ENCODE assay signal across 1 cellular context in the genomic region with DNA sequence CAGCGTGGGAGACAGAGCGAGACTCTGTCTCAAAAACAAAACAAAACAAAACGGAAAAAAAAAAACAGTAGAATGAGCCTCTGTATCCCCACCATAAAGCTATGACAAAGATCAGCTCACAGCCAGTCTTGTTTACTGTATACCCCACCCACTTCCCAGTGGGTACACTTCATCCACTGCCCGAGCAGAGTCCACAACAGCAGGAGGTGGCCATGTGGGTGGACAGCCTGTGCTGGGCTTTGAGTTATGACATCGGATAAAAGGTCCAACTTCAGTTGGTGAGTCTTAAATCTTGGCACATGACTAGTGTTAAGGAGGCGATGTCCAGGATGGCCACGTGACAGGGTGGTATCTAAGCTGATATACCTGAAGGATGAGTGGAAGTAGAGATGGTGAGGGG.
TF ChIP-seq lines count a peak whose summit lies in the region.

No MANE protein-coding gene starts in this region.

TF ChIP-seq in HepG2, 621 proteins besides CTCF, POLR2A, EP300 and RAD21:
- TF ChIP-seq FIP1L1 (IDR thresholded peaks at IDR 0.05; ENCODE audit: borderline replicate concordance, insufficient read depth, low read depth, low read length): no peak
- TF ChIP-seq AGO2 (optimal IDR thresholded peaks at IDR 0.05; ENCODE audit: low read depth, low read length): no peak
- TF ChIP-seq ELF1 (CRISPR knock-in tag; IDR thresholded peaks at IDR 0.05): no peak
- TF ChIP-seq ZNF263 (CRISPR knock-in tag; IDR thresholded peaks at IDR 0.05): no peak
- TF ChIP-seq ZBTB42 (CRISPR knock-in tag; IDR thresholded peaks at IDR 0.05): no peak
- no peak for TF ChIP-seq GATAD2A (CRISPR knock-in tag; IDR thresholded peaks at IDR 0.05)
- TF ChIP-seq SAP130 (CRISPR knock-in tag; IDR thresholded peaks at IDR 0.05; ENCODE audit: low read depth): peak; percentile 52
- TF ChIP-seq PHF21A (CRISPR knock-in tag; IDR thresholded peaks at IDR 0.05): no peak
- no peak for TF ChIP-seq CCDC6 (CRISPR knock-in tag; IDR thresholded peaks at IDR 0.05)
- TF ChIP-seq, protein P1, sequence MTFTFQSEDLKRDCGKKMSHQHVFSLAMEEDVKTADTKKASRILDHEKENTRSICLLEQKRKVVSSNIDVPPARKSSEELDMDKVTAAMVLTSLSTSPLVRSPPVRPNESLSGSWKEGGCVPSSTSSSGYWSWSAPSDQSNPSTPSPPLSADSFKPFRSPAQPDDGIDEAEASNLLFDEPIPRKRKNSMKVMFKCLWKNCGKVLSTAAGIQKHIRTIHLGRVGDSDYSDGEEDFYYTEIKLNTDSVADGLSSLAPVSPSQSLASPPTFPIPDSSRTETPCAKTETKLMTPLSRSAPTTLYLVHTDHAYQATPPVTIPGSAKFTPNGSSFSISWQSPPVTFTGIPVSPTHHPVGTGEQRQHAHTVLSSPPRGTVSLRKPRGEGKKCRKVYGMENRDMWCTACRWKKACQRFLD (CRISPR knock-in tag; IDR thresholded peaks at IDR 0.05; ENCODE audit: borderline replicate concordance): no peak
- TF ChIP-seq, protein P2, sequence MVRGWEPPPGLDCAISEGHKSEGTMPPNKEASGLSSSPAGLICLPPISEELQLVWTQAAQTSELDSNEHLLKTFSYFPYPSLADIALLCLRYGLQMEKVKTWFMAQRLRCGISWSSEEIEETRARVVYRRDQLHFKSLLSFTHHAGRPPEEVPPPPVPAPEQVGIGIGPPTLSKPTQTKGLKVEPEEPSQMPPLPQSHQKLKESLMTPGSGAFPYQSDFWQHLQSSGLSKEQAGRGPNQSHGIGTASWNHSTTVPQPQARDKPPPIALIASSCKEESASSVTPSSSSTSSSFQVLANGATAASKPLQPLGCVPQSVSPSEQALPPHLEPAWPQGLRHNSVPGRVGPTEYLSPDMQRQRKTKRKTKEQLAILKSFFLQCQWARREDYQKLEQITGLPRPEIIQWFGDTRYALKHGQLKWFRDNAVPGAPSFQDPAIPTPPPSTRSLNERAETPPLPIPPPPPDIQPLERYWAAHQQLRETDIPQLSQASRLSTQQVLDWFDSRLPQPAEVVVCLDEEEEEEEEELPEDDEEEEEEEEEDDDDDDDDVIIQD (CRISPR knock-in tag; IDR thresholded peaks at IDR 0.05; ENCODE audit: low read depth): peak; percentile 45; the same call in 1 of the 2 replicates
- TF ChIP-seq, protein P3, sequence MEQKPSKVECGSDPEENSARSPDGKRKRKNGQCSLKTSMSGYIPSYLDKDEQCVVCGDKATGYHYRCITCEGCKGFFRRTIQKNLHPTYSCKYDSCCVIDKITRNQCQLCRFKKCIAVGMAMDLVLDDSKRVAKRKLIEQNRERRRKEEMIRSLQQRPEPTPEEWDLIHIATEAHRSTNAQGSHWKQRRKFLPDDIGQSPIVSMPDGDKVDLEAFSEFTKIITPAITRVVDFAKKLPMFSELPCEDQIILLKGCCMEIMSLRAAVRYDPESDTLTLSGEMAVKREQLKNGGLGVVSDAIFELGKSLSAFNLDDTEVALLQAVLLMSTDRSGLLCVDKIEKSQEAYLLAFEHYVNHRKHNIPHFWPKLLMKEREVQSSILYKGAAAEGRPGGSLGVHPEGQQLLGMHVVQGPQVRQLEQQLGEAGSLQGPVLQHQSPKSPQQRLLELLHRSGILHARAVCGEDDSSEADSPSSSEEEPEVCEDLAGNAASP (CRISPR knock-in tag; IDR thresholded peaks at IDR 0.05; ENCODE audit: borderline replicate concordance): no peak
- TF ChIP-seq REPIN1 (CRISPR knock-in tag; IDR thresholded peaks at IDR 0.05; ENCODE audit: borderline replicate concordance, low read depth): no peak
- no peak for TF ChIP-seq SOX13 (IDR thresholded peaks at IDR 0.05)
- 0 out of 4 replicates have a peak, but pooled peaks of 1 of the 2 experiments have one; percentile 15 for TF ChIP-seq SOX13 (CRISPR knock-in tag; conservative IDR thresholded peaks at IDR 0.05 in 1 of 2, IDR thresholded peaks at IDR 0.05 in 1 of 2)
- TF ChIP-seq MAFG (CRISPR knock-in tag; IDR thresholded peaks at IDR 0.05): no peak
- TF ChIP-seq, protein P4, sequence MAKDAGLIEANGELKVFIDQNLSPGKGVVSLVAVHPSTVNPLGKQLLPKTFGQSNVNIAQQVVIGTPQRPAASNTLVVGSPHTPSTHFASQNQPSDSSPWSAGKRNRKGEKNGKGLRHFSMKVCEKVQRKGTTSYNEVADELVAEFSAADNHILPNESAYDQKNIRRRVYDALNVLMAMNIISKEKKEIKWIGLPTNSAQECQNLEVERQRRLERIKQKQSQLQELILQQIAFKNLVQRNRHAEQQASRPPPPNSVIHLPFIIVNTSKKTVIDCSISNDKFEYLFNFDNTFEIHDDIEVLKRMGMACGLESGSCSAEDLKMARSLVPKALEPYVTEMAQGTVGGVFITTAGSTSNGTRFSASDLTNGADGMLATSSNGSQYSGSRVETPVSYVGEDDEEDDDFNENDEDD (CRISPR knock-in tag; IDR thresholded peaks at IDR 0.05; ENCODE audit: borderline replicate concordance): no peak
- TF ChIP-seq BHLHE40 (IDR thresholded peaks at IDR 0.05; ENCODE audit: low read length): no peak
- no peak for TF ChIP-seq ZNF775 (CRISPR knock-in tag; IDR thresholded peaks at IDR 0.05; ENCODE audit: borderline replicate concordance)
- TF ChIP-seq, protein P5, sequence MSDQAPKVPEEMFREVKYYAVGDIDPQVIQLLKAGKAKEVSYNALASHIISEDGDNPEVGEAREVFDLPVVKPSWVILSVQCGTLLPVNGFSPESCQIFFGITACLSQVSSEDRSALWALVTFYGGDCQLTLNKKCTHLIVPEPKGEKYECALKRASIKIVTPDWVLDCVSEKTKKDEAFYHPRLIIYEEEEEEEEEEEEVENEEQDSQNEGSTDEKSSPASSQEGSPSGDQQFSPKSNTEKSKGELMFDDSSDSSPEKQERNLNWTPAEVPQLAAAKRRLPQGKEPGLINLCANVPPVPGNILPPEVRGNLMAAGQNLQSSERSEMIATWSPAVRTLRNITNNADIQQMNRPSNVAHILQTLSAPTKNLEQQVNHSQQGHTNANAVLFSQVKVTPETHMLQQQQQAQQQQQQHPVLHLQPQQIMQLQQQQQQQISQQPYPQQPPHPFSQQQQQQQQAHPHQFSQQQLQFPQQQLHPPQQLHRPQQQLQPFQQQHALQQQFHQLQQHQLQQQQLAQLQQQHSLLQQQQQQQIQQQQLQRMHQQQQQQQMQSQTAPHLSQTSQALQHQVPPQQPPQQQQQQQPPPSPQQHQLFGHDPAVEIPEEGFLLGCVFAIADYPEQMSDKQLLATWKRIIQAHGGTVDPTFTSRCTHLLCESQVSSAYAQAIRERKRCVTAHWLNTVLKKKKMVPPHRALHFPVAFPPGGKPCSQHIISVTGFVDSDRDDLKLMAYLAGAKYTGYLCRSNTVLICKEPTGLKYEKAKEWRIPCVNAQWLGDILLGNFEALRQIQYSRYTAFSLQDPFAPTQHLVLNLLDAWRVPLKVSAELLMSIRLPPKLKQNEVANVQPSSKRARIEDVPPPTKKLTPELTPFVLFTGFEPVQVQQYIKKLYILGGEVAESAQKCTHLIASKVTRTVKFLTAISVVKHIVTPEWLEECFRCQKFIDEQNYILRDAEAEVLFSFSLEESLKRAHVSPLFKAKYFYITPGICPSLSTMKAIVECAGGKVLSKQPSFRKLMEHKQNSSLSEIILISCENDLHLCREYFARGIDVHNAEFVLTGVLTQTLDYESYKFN (CRISPR knock-in tag; conservative IDR thresholded peaks at IDR 0.05): peak; percentile 55
- TF ChIP-seq MXI1 (IDR thresholded peaks at IDR 0.05; ENCODE audit: borderline replicate concordance, low read depth, low read length): peak; percentile 13; the same call in 1 of the 3 replicates
- 0 out of 2 replicates have a peak, but pooled peaks have one; percentile 24 for TF ChIP-seq MED1 (CRISPR knock-in tag; IDR thresholded peaks at IDR 0.05)
- TF ChIP-seq, protein P6, sequence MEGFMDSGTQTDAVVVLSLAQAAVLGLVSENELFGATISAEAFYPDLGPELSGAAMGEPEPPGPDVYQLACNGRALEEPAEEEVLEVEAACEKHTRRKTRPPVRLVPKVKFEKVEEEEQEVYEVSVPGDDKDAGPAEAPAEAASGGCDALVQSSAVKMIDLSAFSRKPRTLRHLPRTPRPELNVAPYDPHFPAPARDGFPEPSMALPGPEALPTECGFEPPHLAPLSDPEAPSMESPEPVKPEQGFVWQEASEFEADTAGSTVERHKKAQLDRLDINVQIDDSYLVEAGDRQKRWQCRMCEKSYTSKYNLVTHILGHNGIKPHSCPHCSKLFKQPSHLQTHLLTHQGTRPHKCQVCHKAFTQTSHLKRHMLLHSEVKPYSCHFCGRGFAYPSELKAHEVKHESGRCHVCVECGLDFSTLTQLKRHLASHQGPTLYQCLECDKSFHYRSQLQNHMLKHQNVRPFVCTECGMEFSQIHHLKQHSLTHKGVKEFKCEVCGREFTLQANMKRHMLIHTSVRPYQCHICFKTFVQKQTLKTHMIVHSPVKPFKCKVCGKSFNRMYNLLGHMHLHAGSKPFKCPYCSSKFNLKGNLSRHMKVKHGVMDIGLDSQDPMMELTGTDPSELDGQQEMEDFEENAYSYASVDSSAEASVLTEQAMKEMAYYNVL (CRISPR knock-in tag; IDR thresholded peaks at IDR 0.05; ENCODE audit: borderline replicate concordance): no peak
- no peak for TF ChIP-seq RXRA (CRISPR knock-in tag; IDR thresholded peaks at IDR 0.05)
- no peak for TF ChIP-seq ZMYM2 (CRISPR knock-in tag; IDR thresholded peaks at IDR 0.05)
- 0 out of 2 replicates have a peak, but pooled peaks have one; percentile 11 for TF ChIP-seq RARA (CRISPR knock-in tag; IDR thresholded peaks at IDR 0.05)
- TF ChIP-seq, protein P7, sequence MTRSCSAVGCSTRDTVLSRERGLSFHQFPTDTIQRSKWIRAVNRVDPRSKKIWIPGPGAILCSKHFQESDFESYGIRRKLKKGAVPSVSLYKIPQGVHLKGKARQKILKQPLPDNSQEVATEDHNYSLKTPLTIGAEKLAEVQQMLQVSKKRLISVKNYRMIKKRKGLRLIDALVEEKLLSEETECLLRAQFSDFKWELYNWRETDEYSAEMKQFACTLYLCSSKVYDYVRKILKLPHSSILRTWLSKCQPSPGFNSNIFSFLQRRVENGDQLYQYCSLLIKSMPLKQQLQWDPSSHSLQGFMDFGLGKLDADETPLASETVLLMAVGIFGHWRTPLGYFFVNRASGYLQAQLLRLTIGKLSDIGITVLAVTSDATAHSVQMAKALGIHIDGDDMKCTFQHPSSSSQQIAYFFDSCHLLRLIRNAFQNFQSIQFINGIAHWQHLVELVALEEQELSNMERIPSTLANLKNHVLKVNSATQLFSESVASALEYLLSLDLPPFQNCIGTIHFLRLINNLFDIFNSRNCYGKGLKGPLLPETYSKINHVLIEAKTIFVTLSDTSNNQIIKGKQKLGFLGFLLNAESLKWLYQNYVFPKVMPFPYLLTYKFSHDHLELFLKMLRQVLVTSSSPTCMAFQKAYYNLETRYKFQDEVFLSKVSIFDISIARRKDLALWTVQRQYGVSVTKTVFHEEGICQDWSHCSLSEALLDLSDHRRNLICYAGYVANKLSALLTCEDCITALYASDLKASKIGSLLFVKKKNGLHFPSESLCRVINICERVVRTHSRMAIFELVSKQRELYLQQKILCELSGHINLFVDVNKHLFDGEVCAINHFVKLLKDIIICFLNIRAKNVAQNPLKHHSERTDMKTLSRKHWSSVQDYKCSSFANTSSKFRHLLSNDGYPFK (CRISPR knock-in tag; IDR thresholded peaks at IDR 0.05; ENCODE audit: borderline replicate concordance): no peak
- TF ChIP-seq TBX3 (IDR thresholded peaks at IDR 0.05; ENCODE audit: borderline replicate concordance): no peak
- TF ChIP-seq ZNF569 (CRISPR knock-in tag; IDR thresholded peaks at IDR 0.05; ENCODE audit: borderline replicate concordance): no peak
- TF ChIP-seq FOXP1 (IDR thresholded peaks at IDR 0.05): no peak
- TF ChIP-seq FOXP1 (CRISPR knock-in tag; IDR thresholded peaks at IDR 0.05): 0 out of 2 replicates have a peak, but pooled peaks have one; percentile 10
- TF ChIP-seq, protein P8, sequence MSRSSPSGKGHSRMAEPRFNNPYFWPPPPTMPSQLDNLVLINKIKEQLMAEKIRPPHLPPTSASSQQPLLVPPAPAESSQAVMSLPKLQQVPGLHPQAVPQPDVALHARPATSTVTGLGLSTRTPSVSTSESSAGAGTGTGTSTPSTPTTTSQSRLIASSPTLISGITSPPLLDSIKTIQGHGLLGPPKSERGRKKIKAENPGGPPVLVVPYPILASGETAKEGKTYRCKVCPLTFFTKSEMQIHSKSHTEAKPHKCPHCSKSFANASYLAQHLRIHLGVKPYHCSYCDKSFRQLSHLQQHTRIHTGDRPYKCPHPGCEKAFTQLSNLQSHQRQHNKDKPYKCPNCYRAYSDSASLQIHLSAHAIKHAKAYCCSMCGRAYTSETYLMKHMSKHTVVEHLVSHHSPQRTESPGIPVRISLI (CRISPR knock-in tag; IDR thresholded peaks at IDR 0.05; ENCODE audit: borderline replicate concordance): 0 out of 2 replicates have a peak, but pooled peaks have one; percentile 32
- peak; percentile 32; the same call in 1 of the 2 replicates for TF ChIP-seq SOX5 (CRISPR knock-in tag; IDR thresholded peaks at IDR 0.05; ENCODE audit: borderline replicate concordance)
- TF ChIP-seq, protein P9, sequence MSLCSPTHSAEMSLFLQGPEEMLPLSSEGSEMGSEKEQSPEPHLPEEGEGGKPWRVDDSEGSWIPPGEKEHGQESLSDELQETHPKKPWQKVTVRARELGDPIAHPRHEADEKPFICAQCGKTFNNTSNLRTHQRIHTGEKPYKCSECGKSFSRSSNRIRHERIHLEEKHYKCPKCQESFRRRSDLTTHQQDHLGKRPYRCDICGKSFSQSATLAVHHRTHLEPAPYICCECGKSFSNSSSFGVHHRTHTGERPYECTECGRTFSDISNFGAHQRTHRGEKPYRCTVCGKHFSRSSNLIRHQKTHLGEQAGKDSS (CRISPR knock-in tag; IDR thresholded peaks at IDR 0.05; ENCODE audit: borderline replicate concordance, low read depth): no peak
- TF ChIP-seq, protein P10, sequence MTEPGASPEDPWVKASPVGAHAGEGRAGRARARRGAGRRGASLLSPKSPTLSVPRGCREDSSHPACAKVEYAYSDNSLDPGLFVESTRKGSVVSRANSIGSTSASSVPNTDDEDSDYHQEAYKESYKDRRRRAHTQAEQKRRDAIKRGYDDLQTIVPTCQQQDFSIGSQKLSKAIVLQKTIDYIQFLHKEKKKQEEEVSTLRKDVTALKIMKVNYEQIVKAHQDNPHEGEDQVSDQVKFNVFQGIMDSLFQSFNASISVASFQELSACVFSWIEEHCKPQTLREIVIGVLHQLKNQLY (CRISPR knock-in tag; IDR thresholded peaks at IDR 0.05): peak; percentile 38; the same call in 1 of the 2 replicates
- no peak for TF ChIP-seq RFX1 (IDR thresholded peaks at IDR 0.05)
- peak; percentile 34; the same call in 1 of the 2 replicates for TF ChIP-seq FOXK2 (IDR thresholded peaks at IDR 0.05)
- TF ChIP-seq, protein P11, sequence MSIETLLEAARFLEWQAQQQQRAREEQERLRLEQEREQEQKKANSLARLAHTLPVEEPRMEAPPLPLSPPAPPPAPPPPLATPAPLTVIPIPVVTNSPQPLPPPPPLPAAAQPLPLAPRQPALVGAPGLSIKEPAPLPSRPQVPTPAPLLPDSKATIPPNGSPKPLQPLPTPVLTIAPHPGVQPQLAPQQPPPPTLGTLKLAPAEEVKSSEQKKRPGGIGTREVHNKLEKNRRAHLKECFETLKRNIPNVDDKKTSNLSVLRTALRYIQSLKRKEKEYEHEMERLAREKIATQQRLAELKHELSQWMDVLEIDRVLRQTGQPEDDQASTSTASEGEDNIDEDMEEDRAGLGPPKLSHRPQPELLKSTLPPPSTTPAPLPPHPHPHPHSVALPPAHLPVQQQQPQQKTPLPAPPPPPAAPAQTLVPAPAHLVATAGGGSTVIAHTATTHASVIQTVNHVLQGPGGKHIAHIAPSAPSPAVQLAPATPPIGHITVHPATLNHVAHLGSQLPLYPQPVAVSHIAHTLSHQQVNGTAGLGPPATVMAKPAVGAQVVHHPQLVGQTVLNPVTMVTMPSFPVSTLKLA (IDR thresholded peaks at IDR 0.05): 0 out of 2 replicates have a peak, but pooled peaks have one; percentile 17
